ENCODE assay signal across 20 cellular contexts in genomic region chr2:224261316-224261715, GRCh38.
DNase-seq lines count a peak whose midpoint lies in the region; ATAC-seq and TF ChIP-seq lines count a peak whose summit lies in the region.
"Had no signal": no experiment of that assay in that cellular context is flagged by ENCODE, and none has a peak within 500 bp of the region (broad histone marks: within the 10 kb centered on the region; RNA-seq: fewer than 3 reads in every experiment).

No MANE protein-coding gene starts in this region.

- no peaks in the 10 kb centered on the region for H3K79me2 ChIP-seq in ACC112 (ENCODE audit: control insufficient read depth, insufficient read depth, low read length, unreplicated experiment)

- ATAC-seq in left lung (peak; percentile 27), HG02870 (IDR thresholded peaks at IDR 0.05; ENCODE audit: unreplicated experiment) (no peak), GM21529 (IDR thresholded peaks at IDR 0.05; ENCODE audit: unreplicated experiment) (no peak), GM18520 (IDR thresholded peaks at IDR 0.05; ENCODE audit: unreplicated experiment) (no peak)

- H3K4me1 ChIP-seq in ACC112 (ENCODE audit: control insufficient read depth, insufficient read depth, low read length, unreplicated experiment), result peaks cover 27% of the 10 kb centered on the region
- H3K4me1 ChIP-seq in left lung, result no peaks in the 10 kb centered on the region
- H3K4me1 ChIP-seq: BE2C had no signal

- no peak overlapping the region for H2AFZ ChIP-seq in ACC112 (ENCODE audit: low read length, unreplicated experiment)

- H3K36me3 ChIP-seq in ACC112 (ENCODE audit: insufficient read depth, low read length), result no peaks in the 10 kb centered on the region
- no peaks in the 10 kb centered on the region for H3K36me3 ChIP-seq in left lung
- H3K36me3 ChIP-seq: BE2C, MG63 had no signal

- H3K9me3 ChIP-seq in left lung, result no peaks in the 10 kb centered on the region
- H3K9me3 ChIP-seq: BE2C, MG63 had no signal

- no peak overlapping the region for H3K4me3 ChIP-seq in ACC112 (ENCODE audit: low read depth, low read length)
- H3K4me3 ChIP-seq in cardiac fibroblast (replicated peaks in 1 of 2; ENCODE audit: low read depth in 2 of 2, low read length in 2 of 2), result no peak overlapping the region
- no peak overlapping the region for H3K4me3 ChIP-seq in left lung
- H3K4me3 ChIP-seq: MG63 had no signal

- peak; percentile 2 for DNase-seq in M059J (ENCODE audit: low read depth)
- DNase-seq in cardiac fibroblast (ENCODE audit: low read depth in 2 of 2), result peak; percentile 55 to 59
- DNase-seq in left lung, result no peak
- no peak for DNase-seq in NCI-H2107 (lab: John Stamatoyannopoulos, UW)
- DNase-seq: BE2C; CD4-positive, CD25-positive, alpha-beta regulatory T cell; COR-L47; DMS 273 treated with DMSO at 0.1 percent for 48 hours; GDM1; MG63; NCI-H1048; NCI-H2081; NK-92 treated with Interleukin-12 subunit alpha and Interleukin-12 subunit beta, amount 100 ng/mL, for 24 hours; Right ventricle myocardium superior had no signal

- TF ChIP-seq CTCF in cardiac fibroblast (IDR thresholded peaks at IDR 0.05; ENCODE audit: low read depth, low read length), result no peak
- TF ChIP-seq CTCF in left lung (IDR thresholded peaks at IDR 0.05), result no peak

- intact Hi-C loops in left lung (cut with DNase I), result no loop called here

- H3K27me3 ChIP-seq in ACC112 (ENCODE audit: insufficient read depth, low read length) (no peaks in the 10 kb centered on the region), left lung (no peaks in the 10 kb centered on the region)
- H3K27me3 ChIP-seq: BE2C, MG63 had no signal

- H3K27ac ChIP-seq in ACC112 (ENCODE audit: low read depth, low read length) (peak overlapping the region; percentile 29; the same call in 1 of the 2 replicates), left lung (no peak overlapping the region)
- H3K27ac ChIP-seq: 22Rv1, HL-60 had no signal

Comparison
In these comparisons a context has a peak if more than half of its experiments do, and no peak if none do; other contexts are left out.
1. DNase-seq: peak in M059J (single experiment) and cardiac fibroblast (2 of 2); none in left lung (0 of 2) and NCI-H2107 (single experiment).